ENCODE assay signal across 8 cellular contexts in genomic region chr11:119316017-119316728, GRCh38. TPM values are rescaled to one million over a fixed set of nuclear protein-coding genes. Genes with fewer than 3 reads are reported as not detected.
DNase-seq lines count a peak whose midpoint lies in the region; ATAC-seq, FAIRE-seq and TF ChIP-seq lines count a peak whose summit lies in the region.

No MANE protein-coding gene starts in this region.

- H3K9ac ChIP-seq in parathyroid adenoma = no peak overlapping the region

- H3K79me2 ChIP-seq in parathyroid adenoma = no peaks in the 10 kb centered on the region

- H3K4me3 Mint-ChIP-seq in activated B cell treated with CpG ODN at 0.5 μM for 24 hours (peak overlapping the region; percentile 73), glutamatergic neuron (ENCODE audit: unreplicated experiment) (peak overlapping the region; percentile 74)

- no peak for FAIRE-seq in D721Med (lab: Jason Lieb, UNC)

- TF ChIP-seq CTCF in AG10803 (conservative IDR thresholded peaks at IDR 0.05; ENCODE audit: low read length) (no peak), activated B cell treated with CpG ODN at 0.5 μM for 24 hours (IDR thresholded peaks at IDR 0.05) (no peak), glutamatergic neuron (IDR thresholded peaks at IDR 0.05; ENCODE audit: partially characterized antibody, unreplicated experiment) (no peak), parathyroid adenoma (IDR thresholded peaks at IDR 0.05) (no peak), D721Med (IDR thresholded peaks at IDR 0.05; ENCODE audit: insufficient read depth, missing control alignments) (no peak)

- H3K4me2 ChIP-seq in parathyroid adenoma (ENCODE audit: low read length) = peak overlapping the region; percentile 44

- H3K9me3 Mint-ChIP-seq in activated B cell treated with CpG ODN at 0.5 μM for 24 hours = no peaks in the 10 kb centered on the region
- H3K9me3 Mint-ChIP-seq in glutamatergic neuron (ENCODE audit: unreplicated experiment) = no peaks in the 10 kb centered on the region

- no peak overlapping the region for H2AFZ ChIP-seq in parathyroid adenoma

- no peak overlapping the region for H3K27ac ChIP-seq in parathyroid adenoma

- H3K4me3 ChIP-seq in AG10803 (ENCODE audit: low read length) = peak overlapping the region; percentile 57
- peak overlapping the region; percentile 34 for H3K4me3 ChIP-seq in parathyroid adenoma (ENCODE audit: low read depth, low read length)

- H3K27ac Mint-ChIP-seq in activated B cell treated with CpG ODN at 0.5 μM for 24 hours (no peak overlapping the region), glutamatergic neuron (ENCODE audit: unreplicated experiment) (no peak overlapping the region)

- no peaks in the 10 kb centered on the region for H3K36me3 ChIP-seq in parathyroid adenoma (ENCODE audit: control insufficient read depth, insufficient read depth, low read length)

- DNase-seq in AG10803 (ENCODE audit: low read depth) (no peak), HK-2 (ENCODE audit: unreplicated experiment) (peak; percentile 44), activated B cell treated with CpG ODN at 0.5 μM for 24 hours (no peak), glutamatergic neuron (no peak), D721Med (ENCODE audit: insufficient read length, low spot score) (no peak), SK-N-DZ (ENCODE audit: low spot score) (no peak)

- CTCF ChIA-PET in activated B cell treated with CpG ODN at 0.5 μM for 24 hours (lab: Charles Lee) = interaction anchor here (1.6 kb wide), 1 partner anchor 22 kb away, joined by 3 read pairs; no protein-coding TSS in a partner anchor

- POLR2A ChIA-PET in activated B cell treated with CpG ODN at 0.5 μM for 24 hours (lab: Charles Lee) = interaction anchor here (0.8 to 1.5 kb wide), 2 partner anchors 22 to 147 kb away, joined by 3 read pairs; no protein-coding TSS in a partner anchor

- ATAC-seq in activated B cell treated with CpG ODN at 0.5 μM for 24 hours (ENCODE audit: low read depth) (no peak), HG03280 (IDR thresholded peaks at IDR 0.05; ENCODE audit: unreplicated experiment) (no peak)

- H3K27me3 Mint-ChIP-seq in activated B cell treated with CpG ODN at 0.5 μM for 24 hours = peaks cover 26% of the 10 kb centered on the region
- peaks cover 3% of the 10 kb centered on the region for H3K27me3 Mint-ChIP-seq in glutamatergic neuron (ENCODE audit: unreplicated experiment)

- intact Hi-C loops in activated B cell treated with CpG ODN at 0.5 μM for 24 hours (cut with micrococcal nuclease) = loop anchor here (5.0 kb wide), 1 partner anchor 319 kb away; the partner anchor contains the start of gene CENATAC

- peaks cover 39% of the 10 kb centered on the region for H3K4me1 Mint-ChIP-seq in activated B cell treated with CpG ODN at 0.5 μM for 24 hours
- H3K4me1 Mint-ChIP-seq in glutamatergic neuron (ENCODE audit: low read depth, unreplicated experiment) = peaks cover 5% of the 10 kb centered on the region

- no peaks in the 10 kb centered on the region for H3K27me3 ChIP-seq in parathyroid adenoma (ENCODE audit: control insufficient read depth, insufficient read depth, low read length)

- H3K4me1 ChIP-seq in parathyroid adenoma = peaks cover under 1% of the 10 kb centered on the region

- no peaks in the 10 kb centered on the region for H3K9me3 ChIP-seq in parathyroid adenoma (ENCODE audit: control insufficient read depth, low read length)

- H3K36me3 Mint-ChIP-seq in activated B cell treated with CpG ODN at 0.5 μM for 24 hours (ENCODE audit: low read depth) = no peaks in the 10 kb centered on the region
- no peaks in the 10 kb centered on the region for H3K36me3 Mint-ChIP-seq in glutamatergic neuron (ENCODE audit: unreplicated experiment)

RNA-seq across cellular contexts. Expression of gene MCAM, which starts 0.8 kb away (rescaled TPM):
- 0.15 and 0.20 TPM in 2 replicates for total RNA-seq in activated B cell treated with CpG ODN at 0.5 μM for 24 hours
- total RNA-seq in glutamatergic neuron (ENCODE audit: unreplicated experiment) = 11.4 TPM
- 53.3 and 95.1 TPM in 2 replicates for polyA plus RNA-seq in SK-N-DZ (2014; cell fraction: cytosol; rRNA removed)
- polyA plus RNA-seq in SK-N-DZ (2014; cell fraction: nucleus; rRNA removed) = 53.4 and 56.1 TPM in 2 replicates

RNA-seq across cellular contexts. Expression of gene RNF26, which starts 18.2 kb away (rescaled TPM):
- total RNA-seq in activated B cell treated with CpG ODN at 0.5 μM for 24 hours (20.1 and 21.2 TPM in 2 replicates), glutamatergic neuron (ENCODE audit: unreplicated experiment) (20.6 TPM)
- polyA plus RNA-seq in SK-N-DZ (2014; cell fraction: cytosol; rRNA removed) = 10.5 and 11.5 TPM in 2 replicates
- 4.7 and 6.0 TPM in 2 replicates for polyA plus RNA-seq in SK-N-DZ (2014; cell fraction: nucleus; rRNA removed)

RNA-seq across cellular contexts. Expression of gene C1QTNF5, which starts 24.5 kb away (rescaled TPM):
- total RNA-seq in activated B cell treated with CpG ODN at 0.5 μM for 24 hours (not detected in 2 replicates), glutamatergic neuron (ENCODE audit: unreplicated experiment) (0.32 TPM)
- 0.18 and 0.46 TPM in 2 replicates for polyA plus RNA-seq in SK-N-DZ (2014; cell fraction: cytosol; rRNA removed)
- polyA plus RNA-seq in SK-N-DZ (2014; cell fraction: nucleus; rRNA removed) = 0.20 TPM in 1 of 2 replicates, not detected in the other

RNA-seq across cellular contexts. Expression of gene MFRP, which starts 30.3 kb away (rescaled TPM):
- not detected in 2 replicates for total RNA-seq in activated B cell treated with CpG ODN at 0.5 μM for 24 hours
- not detected for total RNA-seq in glutamatergic neuron (ENCODE audit: unreplicated experiment)
- not detected in 2 replicates for polyA plus RNA-seq in SK-N-DZ (2014; cell fraction: cytosol; rRNA removed)
- not detected in 2 replicates for polyA plus RNA-seq in SK-N-DZ (2014; cell fraction: nucleus; rRNA removed)

Comparison
In these comparisons a context has a peak if more than half of its experiments do, and no peak if none do; other contexts are left out.
1. RNA of gene MCAM, which starts 0.8 kb away (total RNA-seq): 11.4 TPM in glutamatergic neuron (single experiment); 0.15 to 0.20 TPM in activated B cell treated with CpG ODN at 0.5 μM for 24 hours; every median in the first group is over 10 times any median in the second.